In the genomic region with DNA sequence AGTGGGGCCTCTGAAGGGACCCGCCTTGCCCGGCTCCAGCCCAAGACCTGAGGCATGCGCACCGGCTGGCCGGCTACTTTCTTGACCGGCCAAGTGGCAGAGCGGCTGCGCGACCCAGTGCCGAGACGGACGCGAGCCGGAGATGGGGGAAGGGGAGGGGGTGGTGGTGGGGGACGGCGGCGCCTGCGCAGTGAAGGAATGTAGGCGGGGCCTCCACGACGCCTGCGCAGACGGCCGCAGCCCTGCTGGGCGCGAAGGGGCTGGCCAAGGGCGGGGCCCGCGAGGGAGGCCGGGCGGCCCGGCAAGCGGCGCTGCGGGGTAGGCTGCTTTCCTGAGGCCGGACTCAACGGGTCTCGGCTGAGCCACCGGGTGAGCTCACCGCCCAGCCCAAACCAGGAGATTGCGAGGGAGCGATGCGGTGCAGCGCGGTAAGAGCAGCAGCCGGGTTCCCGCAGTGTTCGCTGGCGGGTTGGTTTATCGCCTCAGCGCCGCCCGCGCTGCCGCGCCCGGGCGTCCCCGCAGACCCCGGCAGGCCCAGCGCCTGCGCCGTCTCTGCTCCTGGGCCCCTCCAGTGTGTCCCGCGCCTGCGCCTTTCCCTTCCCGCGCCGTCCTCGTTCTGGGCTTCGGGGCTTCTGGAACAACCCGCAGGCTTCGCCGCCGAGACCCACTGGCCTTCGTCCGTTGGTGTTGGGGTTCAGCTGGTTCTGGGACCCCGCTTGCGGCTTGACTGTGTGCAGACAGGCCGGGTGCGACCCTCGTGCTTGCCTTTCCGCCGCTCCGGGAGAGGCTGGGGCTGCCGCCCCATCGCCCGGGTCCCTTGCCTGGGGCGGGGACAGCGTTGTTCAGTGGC, we compare ENCODE assay signal across 8 cellular contexts. TPM values are rescaled to one million over a fixed set of nuclear protein-coding genes. Genes with fewer than 3 reads are reported as not detected.
DNase-seq lines count a peak whose midpoint lies in the region; ATAC-seq, FAIRE-seq and TF ChIP-seq lines count a peak whose summit lies in the region.

A gene with protein sequence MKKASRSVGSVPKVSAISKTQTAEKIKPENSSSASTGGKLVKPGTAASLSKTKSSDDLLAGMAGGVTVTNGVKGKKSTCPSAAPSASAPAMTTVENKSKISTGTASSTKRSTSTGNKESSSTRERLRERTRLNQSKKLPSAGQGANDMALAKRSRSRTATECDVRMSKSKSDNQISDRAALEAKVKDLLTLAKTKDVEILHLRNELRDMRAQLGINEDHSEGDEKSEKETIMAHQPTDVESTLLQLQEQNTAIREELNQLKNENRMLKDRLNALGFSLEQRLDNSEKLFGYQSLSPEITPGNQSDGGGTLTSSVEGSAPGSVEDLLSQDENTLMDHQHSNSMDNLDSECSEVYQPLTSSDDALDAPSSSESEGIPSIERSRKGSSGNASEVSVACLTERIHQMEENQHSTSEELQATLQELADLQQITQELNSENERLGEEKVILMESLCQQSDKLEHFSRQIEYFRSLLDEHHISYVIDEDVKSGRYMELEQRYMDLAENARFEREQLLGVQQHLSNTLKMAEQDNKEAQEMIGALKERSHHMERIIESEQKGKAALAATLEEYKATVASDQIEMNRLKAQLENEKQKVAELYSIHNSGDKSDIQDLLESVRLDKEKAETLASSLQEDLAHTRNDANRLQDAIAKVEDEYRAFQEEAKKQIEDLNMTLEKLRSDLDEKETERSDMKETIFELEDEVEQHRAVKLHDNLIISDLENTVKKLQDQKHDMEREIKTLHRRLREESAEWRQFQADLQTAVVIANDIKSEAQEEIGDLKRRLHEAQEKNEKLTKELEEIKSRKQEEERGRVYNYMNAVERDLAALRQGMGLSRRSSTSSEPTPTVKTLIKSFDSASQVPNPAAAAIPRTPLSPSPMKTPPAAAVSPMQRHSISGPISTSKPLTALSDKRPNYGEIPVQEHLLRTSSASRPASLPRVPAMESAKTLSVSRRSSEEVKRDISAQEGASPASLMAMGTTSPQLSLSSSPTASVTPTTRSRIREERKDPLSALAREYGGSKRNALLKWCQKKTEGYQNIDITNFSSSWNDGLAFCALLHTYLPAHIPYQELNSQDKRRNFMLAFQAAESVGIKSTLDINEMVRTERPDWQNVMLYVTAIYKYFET (plus strand): TSS at position 276 of the 850 bp plus-strand sequence. CDS start 31,401 bp downstream, outside the sequence.

- intact Hi-C loops in spleen (cut with DNase I; ENCODE audit: low total_unique reads) = no loop called here

- H3K27ac ChIP-seq in spleen = peak within 1 kb of the TSS; percentile 87 to 98 (median 96)

- H3K27me3 ChIP-seq in bronchial epithelial cell (ENCODE audit: control insufficient read depth, insufficient read depth, low read length) (no peaks in the 10 kb centered on the region), spleen (replicated peaks in 1 of 7) (no peaks in the 10 kb centered on the region)

- CTCF ChIA-PET in WTC11 (lab: Charles Lee) = interaction anchor here (1.0 to 2.0 kb wide), 2 partner anchors 28 to 151 kb away, joined by 3 to 5 read pairs; no protein-coding TSS in a partner anchor

- peaks cover 3% of the 10 kb centered on the region for H3K36me3 Mint-ChIP-seq in WTC11

- peaks cover 43% of the 10 kb centered on the region for H3K4me1 Mint-ChIP-seq in WTC11

- peaks cover 14 to 50% (median 46%) of the 10 kb centered on the region in 6 donors for H3K4me1 ChIP-seq in spleen

- ATAC-seq in GM18909 (IDR thresholded peaks at IDR 0.05; ENCODE audit: poor library complexity, unreplicated experiment) (peak; percentile 91), HG03159 (IDR thresholded peaks at IDR 0.05; ENCODE audit: unreplicated experiment) (peak; percentile 83), WTC11 (peak; percentile 90)

- no peaks in the 10 kb centered on the region for H3K27me3 Mint-ChIP-seq in WTC11 (ENCODE audit: low read depth)

- peak within 1 kb of the TSS; percentile 96 for H3K27ac Mint-ChIP-seq in WTC11

- peak within 1 kb of the TSS; percentile 83 for H3K4me3 Mint-ChIP-seq in WTC11

- TF ChIP-seq POLR2A in spleen (IDR thresholded peaks at IDR 0.05) = peak in 2 of 3 donors; percentile 56 to 91

- POLR2A ChIA-PET in WTC11 (lab: Charles Lee) = no interaction called here

- no peaks in the 10 kb centered on the region for H3K9me3 Mint-ChIP-seq in WTC11

- H3K9me3 ChIP-seq in spleen = no peaks in the 10 kb centered on the region

- no peaks in the 10 kb centered on the region for H3K36me3 ChIP-seq in bronchial epithelial cell (ENCODE audit: control insufficient read depth, insufficient read depth, low read length)
- H3K36me3 ChIP-seq in spleen = no peaks in the 10 kb centered on the region

- TF ChIP-seq CTCF in WTC11 (IDR thresholded peaks at IDR 0.05) (no peak), bronchial epithelial cell (IDR thresholded peaks at IDR 0.05; ENCODE audit: insufficient read depth, low read length, severe bottlenecking) (no peak), spleen (IDR thresholded peaks at IDR 0.05 in 8 of 11, conservative IDR thresholded peaks at IDR 0.05 in 3 of 11) (peak in 7 of 11 experiments; percentile 19 to 67 (median 55))

- WGBS in spleen, 5 donors = 0 to 1% (median 0%) methylated on average over 2 to 90 of the region's 90 CpGs

- DNase-seq in AG08395 (ENCODE audit: low spot score) = peak; percentile 99
- DNase-seq in NCI-H226 = peak; percentile 64
- peak; percentile 93 for DNase-seq in WTC11 (ENCODE audit: low spot score)
- peak; percentile 77 for DNase-seq in bronchial epithelial cell (ENCODE audit: low read depth)
- peak; percentile 87 for DNase-seq in inferior parietal cortex (ENCODE audit: extremely low spot score)
- peak; percentile 98 for DNase-seq in spleen

- H3K4me3 ChIP-seq in bronchial epithelial cell (ENCODE audit: low read depth, low read length) (peak within 1 kb of the TSS; percentile 100), spleen (peak within 1 kb of the TSS; percentile 72 to 92 (median 83))

- FAIRE-seq in bronchial epithelial cell (lab: Jason Lieb, UNC) = no peak

TF ChIP-seq in WTC11, 78 proteins besides CTCF, POLR2A, EP300 and RAD21 (continues in another document):
- TF ChIP-seq, protein P1, sequence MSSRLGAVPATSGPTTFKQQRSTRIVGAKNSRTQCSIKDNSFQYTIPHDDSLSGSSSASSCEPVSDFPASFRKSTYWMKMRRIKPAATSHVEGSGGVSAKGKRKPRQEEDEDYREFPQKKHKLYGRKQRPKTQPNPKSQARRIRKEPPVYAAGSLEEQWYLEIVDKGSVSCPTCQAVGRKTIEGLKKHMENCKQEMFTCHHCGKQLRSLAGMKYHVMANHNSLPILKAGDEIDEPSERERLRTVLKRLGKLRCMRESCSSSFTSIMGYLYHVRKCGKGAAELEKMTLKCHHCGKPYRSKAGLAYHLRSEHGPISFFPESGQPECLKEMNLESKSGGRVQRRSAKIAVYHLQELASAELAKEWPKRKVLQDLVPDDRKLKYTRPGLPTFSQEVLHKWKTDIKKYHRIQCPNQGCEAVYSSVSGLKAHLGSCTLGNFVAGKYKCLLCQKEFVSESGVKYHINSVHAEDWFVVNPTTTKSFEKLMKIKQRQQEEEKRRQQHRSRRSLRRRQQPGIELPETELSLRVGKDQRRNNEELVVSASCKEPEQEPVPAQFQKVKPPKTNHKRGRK (CRISPR knock-in tag; IDR thresholded peaks at IDR 0.05; ENCODE audit: borderline replicate concordance) = no peak
- TF ChIP-seq, protein P2, sequence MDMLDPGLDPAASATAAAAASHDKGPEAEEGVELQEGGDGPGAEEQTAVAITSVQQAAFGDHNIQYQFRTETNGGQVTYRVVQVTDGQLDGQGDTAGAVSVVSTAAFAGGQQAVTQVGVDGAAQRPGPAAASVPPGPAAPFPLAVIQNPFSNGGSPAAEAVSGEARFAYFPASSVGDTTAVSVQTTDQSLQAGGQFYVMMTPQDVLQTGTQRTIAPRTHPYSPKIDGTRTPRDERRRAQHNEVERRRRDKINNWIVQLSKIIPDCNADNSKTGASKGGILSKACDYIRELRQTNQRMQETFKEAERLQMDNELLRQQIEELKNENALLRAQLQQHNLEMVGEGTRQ (CRISPR knock-in tag; IDR thresholded peaks at IDR 0.05) = 0 out of 2 replicates have a peak, but pooled peaks have one; percentile 25
- TF ChIP-seq, protein P3, sequence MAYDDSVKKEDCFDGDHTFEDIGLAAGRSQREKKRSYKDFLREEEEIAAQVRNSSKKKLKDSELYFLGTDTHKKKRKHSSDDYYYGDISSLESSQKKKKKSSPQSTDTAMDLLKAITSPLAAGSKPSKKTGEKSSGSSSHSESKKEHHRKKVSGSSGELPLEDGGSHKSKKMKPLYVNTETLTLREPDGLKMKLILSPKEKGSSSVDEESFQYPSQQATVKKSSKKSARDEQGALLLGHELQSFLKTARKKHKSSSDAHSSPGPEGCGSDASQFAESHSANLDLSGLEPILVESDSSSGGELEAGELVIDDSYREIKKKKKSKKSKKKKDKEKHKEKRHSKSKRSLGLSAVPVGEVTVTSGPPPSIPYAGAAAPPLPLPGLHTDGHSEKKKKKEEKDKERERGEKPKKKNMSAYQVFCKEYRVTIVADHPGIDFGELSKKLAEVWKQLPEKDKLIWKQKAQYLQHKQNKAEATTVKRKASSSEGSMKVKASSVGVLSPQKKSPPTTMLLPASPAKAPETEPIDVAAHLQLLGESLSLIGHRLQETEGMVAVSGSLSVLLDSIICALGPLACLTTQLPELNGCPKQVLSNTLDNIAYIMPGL (CRISPR knock-in tag; IDR thresholded peaks at IDR 0.05) = peak; percentile 97
- peak; percentile 77; the same call in 1 of the 2 replicates for TF ChIP-seq CREM (CRISPR knock-in tag; IDR thresholded peaks at IDR 0.05)
- TF ChIP-seq ZNF396 (CRISPR knock-in tag; IDR thresholded peaks at IDR 0.05; ENCODE audit: borderline replicate concordance) = no peak
- no peak for TF ChIP-seq ATF1 (CRISPR knock-in tag; IDR thresholded peaks at IDR 0.05)
- TF ChIP-seq SMAD4 (CRISPR knock-in tag; IDR thresholded peaks at IDR 0.05) = no peak
- peak; percentile 63; the same call in 1 of the 2 replicates for TF ChIP-seq MYBL2 (CRISPR knock-in tag; IDR thresholded peaks at IDR 0.05)
- 0 out of 2 replicates have a peak, but pooled peaks have one; percentile 50 for TF ChIP-seq ETV6 (CRISPR knock-in tag; IDR thresholded peaks at IDR 0.05)
- TF ChIP-seq TEAD1 (CRISPR knock-in tag; IDR thresholded peaks at IDR 0.05) = no peak
- TF ChIP-seq ZNF121 (CRISPR knock-in tag; IDR thresholded peaks at IDR 0.05) = 0 out of 2 replicates have a peak, but pooled peaks have one; percentile 14

RNA-seq across cellular contexts. Expression of the gene that starts here (rescaled TPM):
- 44.6 to 51.0 TPM (median 45.2 TPM) in 3 replicates for total RNA-seq in WTC11 (2021)
- 25.0 and 28.3 TPM in 2 replicates for total RNA-seq in bronchial epithelial cell
- 10 to 100 TPM; 37.6 to 65.4 (median 53.9) TPM for total RNA-seq in spleen
- 10 to 100 TPM in 1 of 3 donors, 1 to 10 TPM in 2; 5.0 to 14.1 (median 6.0) TPM for polyA plus RNA-seq in spleen

Comparison
In these comparisons a context has a peak if more than half of its experiments do, and no peak if none do; other contexts are left out.
1. Peak in every context shown above with its lines: DNase-seq, ATAC-seq, H3K4me3 ChIP-seq and H3K27ac ChIP-seq.
2. CTCF ChIP-seq: peak in spleen (7 of 11); none in WTC11 (single experiment) and bronchial epithelial cell (single experiment).